In the genomic region with DNA sequence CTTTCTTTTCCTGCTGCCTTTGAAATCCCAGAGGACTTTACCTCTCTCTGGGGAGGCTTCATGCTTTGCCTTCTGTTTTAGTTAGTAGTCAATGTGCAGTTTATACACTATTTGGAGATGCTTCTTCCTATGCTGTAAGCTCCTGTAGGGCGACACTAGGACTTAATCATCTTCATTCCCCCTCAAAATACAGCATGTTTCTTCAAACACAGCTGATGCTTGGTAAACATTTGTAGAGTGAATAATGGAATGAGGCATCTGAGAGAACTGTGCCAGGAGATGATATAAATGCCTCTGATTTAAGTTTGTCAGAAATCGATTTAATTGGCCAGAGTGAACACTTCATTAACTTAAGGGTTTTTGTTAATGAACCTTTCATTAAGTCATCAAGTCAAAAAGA, we compare ENCODE assay signal across 41 cellular contexts. TPM values are rescaled to one million over a fixed set of nuclear protein-coding genes. Genes with fewer than 3 reads are reported as not detected.
"Had no signal": no experiment of that assay in that cellular context is flagged by ENCODE, and none has a peak within 500 bp of the region (broad histone marks: within the 10 kb centered on the region; RNA-seq: fewer than 3 reads in every experiment).

No MANE protein-coding gene starts in this region.

- DNase-seq: activated B cell treated with CpG ODN at 0.5 μM for 24 hours; activated CD4-positive, alpha-beta memory T cell treated with anti-CD3 and anti-CD28 coated beads for 36 hours; activated CD4-positive, alpha-beta T cell treated with anti-CD3 and anti-CD28 coated beads for 4 hours; activated CD4-positive, alpha-beta T cell treated with anti-CD3 and anti-CD28 coated beads, Interleukin-2, amount 10 ng/mL, durations not matched to agents 24 days and 14 days; activated CD4-positive, alpha-beta T cell treated with anti-CD3 and anti-CD28 coated beads, Interleukin-2, amount 50 U/mL, for 1 hour; activated CD4-positive, alpha-beta T cell treated with anti-CD3 and anti-CD28 coated beads, Interleukin-2, amount 50 U/mL, for 4 hours; activated CD4-positive, CD25-positive, alpha-beta regulatory T cell treated with anti-CD3 and anti-CD28 coated beads, Interleukin-2, amount 50 U/mL, for 72 hours; activated CD8-positive, alpha-beta memory T cell treated with anti-CD3 and anti-CD28 coated beads, Interleukin-2, amount 50 U/mL, for 4 hours; activated CD8-positive, alpha-beta T cell treated with anti-CD3 and anti-CD28 coated beads for 36 hours; activated effector memory CD4-positive, alpha-beta T cell treated with anti-CD3 and anti-CD28 coated beads, Interleukin-2, amount 50 U/mL, for 16 hours; activated gamma-delta T cell treated with Interleukin-2 at 50 U/mL for 16 hours; activated naive CD4-positive, alpha-beta T cell; activated naive CD4-positive, alpha-beta T cell treated with anti-CD3 and anti-CD28 coated beads for 36 hours; activated naive CD4-positive, alpha-beta T cell treated with anti-CD3 and anti-CD28 coated beads, Interleukin-2, amount 50 U/mL, for 16 hours; activated naive CD8-positive, alpha-beta T cell treated with anti-CD3 and anti-CD28 coated beads for 36 hours; activated T-cell treated with anti-CD3 and anti-CD28 coated beads for 4 hours; activated T-cell treated with anti-CD3 and anti-CD28 coated beads, Interleukin-2, amount 50 U/mL, for 1 hour; activated T-cell treated with anti-CD3 and anti-CD28 coated beads, Interleukin-2, amount 50 U/mL, for 48 hours; adrenal gland; amniotic stem cell; aorta; body of pancreas; brain microvascular endothelial cell; caudate nucleus; cerebellar nuclear complex; T-helper 1 cell; T-helper 2 cell; T-helper 9 cell had no signal

- H3K9me3 Mint-ChIP-seq: activated B cell treated with CpG ODN at 0.5 μM for 24 hours; activated CD4-positive, alpha-beta memory T cell treated with anti-CD3 and anti-CD28 coated beads for 36 hours; activated CD4-positive, alpha-beta T cell treated with anti-CD3 and anti-CD28 coated beads, Interleukin-2, amount 10 ng/mL, durations not matched to agents 24 days and 14 days; activated CD8-positive, alpha-beta T cell treated with anti-CD3 and anti-CD28 coated beads for 36 hours; activated naive CD4-positive, alpha-beta T cell treated with anti-CD3 and anti-CD28 coated beads for 36 hours; activated naive CD4-positive, alpha-beta T cell treated with anti-CD3 and anti-CD28 coated beads, Interleukin-2, amount 50 U/mL, for 72 hours; activated naive CD8-positive, alpha-beta T cell treated with anti-CD3 and anti-CD28 coated beads for 36 hours; activated T-helper 1 cell treated with anti-CD3 and anti-CD28 coated beads, Interleukin-12 subunit alpha, Interleukin-12 subunit beta, Interleukin-2, Interleukin-4 antibody, amounts not matched to agents 30 ng/mL and 10 ng/mL and 1 ng/mL, durations not matched to agents 14 hours and 24 hours and 36 hours; activated T-helper 17 cell treated with anti-CD3 and anti-CD28 coated beads, Interleukin-2, amount 50 U/mL, for 72 hours; central memory CD8-positive, alpha-beta T cell; T-helper 1 cell treated with Interleukin-12 subunit alpha and Interleukin-12 subunit beta and Interleukin-4 antibody, amounts not matched to agents 30 μg/mL and 1 μg/mL, for 36 hours; T-helper 2 cell treated with Interferon-gamma antibody and Interleukin-4, amounts not matched to agents 5 μg/mL and 100 μg/mL, for 36 hours had no signal

- H3K4me3 ChIP-seq: adrenal gland, body of pancreas, breast epithelium, cardiac muscle cell had no signal

- H3K27ac ChIP-seq: adrenal gland, body of pancreas, brain microvascular endothelial cell, breast epithelium, cardiac muscle cell, VCaP had no signal

- H3K4me1 Mint-ChIP-seq: activated B cell treated with CpG ODN at 0.5 μM for 24 hours; activated CD4-positive, alpha-beta T cell treated with anti-CD3 and anti-CD28 coated beads, Interleukin-2, amount 10 ng/mL, durations not matched to agents 24 days and 14 days; activated naive CD8-positive, alpha-beta T cell treated with anti-CD3 and anti-CD28 coated beads for 36 hours; activated T-helper 17 cell treated with anti-CD3 and anti-CD28 coated beads, Interleukin-2, amount 50 U/mL, for 72 hours; central memory CD8-positive, alpha-beta T cell had no signal

- H3K27me3 ChIP-seq: adrenal gland, body of pancreas, brain microvascular endothelial cell, breast epithelium, cardiac muscle cell had no signal

- H3K4me3 Mint-ChIP-seq: activated B cell treated with CpG ODN at 0.5 μM for 24 hours; activated CD4-positive, alpha-beta memory T cell treated with anti-CD3 and anti-CD28 coated beads for 36 hours; activated CD4-positive, alpha-beta T cell treated with anti-CD3 and anti-CD28 coated beads, Interleukin-2, amount 10 ng/mL, durations not matched to agents 24 days and 14 days; activated CD8-positive, alpha-beta T cell treated with anti-CD3 and anti-CD28 coated beads for 36 hours; activated naive CD4-positive, alpha-beta T cell treated with anti-CD3 and anti-CD28 coated beads for 36 hours; activated naive CD8-positive, alpha-beta T cell treated with anti-CD3 and anti-CD28 coated beads for 36 hours; activated T-helper 1 cell treated with anti-CD3 and anti-CD28 coated beads, Interleukin-12 subunit alpha, Interleukin-12 subunit beta, Interleukin-2, Interleukin-4 antibody, amounts not matched to agents 30 ng/mL and 10 ng/mL and 1 ng/mL, durations not matched to agents 14 hours and 24 hours and 36 hours; activated T-helper 17 cell treated with anti-CD3 and anti-CD28 coated beads, Interleukin-2, amount 50 U/mL, for 72 hours; central memory CD8-positive, alpha-beta T cell; T-helper 1 cell treated with Interleukin-12 subunit alpha and Interleukin-12 subunit beta and Interleukin-4 antibody, amounts not matched to agents 30 μg/mL and 1 μg/mL, for 36 hours; T-helper 2 cell treated with Interferon-gamma antibody and Interleukin-4, amounts not matched to agents 5 μg/mL and 100 μg/mL, for 36 hours had no signal

- H3K36me3 Mint-ChIP-seq: activated CD4-positive, alpha-beta memory T cell treated with anti-CD3 and anti-CD28 coated beads for 36 hours; activated naive CD4-positive, alpha-beta T cell treated with anti-CD3 and anti-CD28 coated beads, Interleukin-2, amount 50 U/mL, for 72 hours; activated naive CD8-positive, alpha-beta T cell treated with anti-CD3 and anti-CD28 coated beads for 36 hours had no signal

- H3K4me1 ChIP-seq: adrenal gland, body of pancreas, breast epithelium had no signal

- FAIRE-seq: astrocyte, TTC549 had no signal

- H3K9me3 ChIP-seq: adrenal gland, body of pancreas, breast epithelium had no signal

- ATAC-seq: activated CD8-positive, alpha-beta T cell treated with anti-CD3 and anti-CD28 coated beads for 36 hours; activated naive CD4-positive, alpha-beta T cell treated with anti-CD3 and anti-CD28 coated beads, Interleukin-2, amount 50 U/mL, for 72 hours; activated T-helper 17 cell treated with anti-CD3 and anti-CD28 coated beads, Interleukin-2, amount 50 U/mL, for 72 hours; body of pancreas had no signal

- H3K27ac Mint-ChIP-seq: activated B cell treated with CpG ODN at 0.5 μM for 24 hours; activated CD4-positive, alpha-beta memory T cell treated with anti-CD3 and anti-CD28 coated beads for 36 hours; activated CD4-positive, alpha-beta T cell treated with anti-CD3 and anti-CD28 coated beads, Interleukin-2, amount 10 ng/mL, durations not matched to agents 24 days and 14 days; activated CD8-positive, alpha-beta T cell treated with anti-CD3 and anti-CD28 coated beads for 36 hours; activated naive CD4-positive, alpha-beta T cell treated with anti-CD3 and anti-CD28 coated beads for 36 hours; activated naive CD8-positive, alpha-beta T cell treated with anti-CD3 and anti-CD28 coated beads for 36 hours; activated T-helper 1 cell treated with anti-CD3 and anti-CD28 coated beads, Interleukin-12 subunit alpha, Interleukin-12 subunit beta, Interleukin-2, Interleukin-4 antibody, amounts not matched to agents 30 ng/mL and 10 ng/mL and 1 ng/mL, durations not matched to agents 14 hours and 24 hours and 36 hours; activated T-helper 17 cell treated with anti-CD3 and anti-CD28 coated beads, Interleukin-2, amount 50 U/mL, for 72 hours; T-helper 1 cell treated with Interleukin-12 subunit alpha and Interleukin-12 subunit beta and Interleukin-4 antibody, amounts not matched to agents 30 μg/mL and 1 μg/mL, for 36 hours; T-helper 2 cell treated with Interferon-gamma antibody and Interleukin-4, amounts not matched to agents 5 μg/mL and 100 μg/mL, for 36 hours had no signal

- H3K36me3 ChIP-seq: adrenal gland, brain microvascular endothelial cell, breast epithelium, cardiac muscle cell had no signal

RNA-seq across cellular contexts. Expression of a gene that starts 43.4 kb away (rescaled TPM):
- total RNA-seq: activated B cell treated with CpG ODN at 0.5 μM for 24 hours; activated CD4-positive, alpha-beta memory T cell treated with anti-CD3 and anti-CD28 coated beads for 36 hours; activated CD4-positive, alpha-beta T cell treated with anti-CD3 and anti-CD28 coated beads, Interleukin-2, amount 10 ng/mL, durations not matched to agents 24 days and 14 days; activated CD8-positive, alpha-beta memory T cell treated with anti-CD3 and anti-CD28 coated beads for 36 hours; activated CD8-positive, alpha-beta T cell treated with anti-CD3 and anti-CD28 coated beads for 36 hours; activated naive CD4-positive, alpha-beta T cell treated with anti-CD3 and anti-CD28 coated beads for 36 hours; activated naive CD4-positive, alpha-beta T cell treated with anti-CD3 and anti-CD28 coated beads, Interleukin-2, amount 50 U/mL, for 72 hours; activated naive CD8-positive, alpha-beta T cell treated with anti-CD3 and anti-CD28 coated beads for 36 hours; activated T-helper 1 cell treated with anti-CD3 and anti-CD28 coated beads, Interleukin-12 subunit alpha, Interleukin-12 subunit beta, Interleukin-2, Interleukin-4 antibody, amounts not matched to agents 30 ng/mL and 10 ng/mL and 1 ng/mL, durations not matched to agents 14 hours and 24 hours and 36 hours; activated T-helper 17 cell treated with anti-CD3 and anti-CD28 coated beads, Interleukin-2, amount 50 U/mL, for 72 hours; astrocyte; body of pancreas; chondrocyte had no signal
- polyA plus RNA-seq: aorta, cardiac muscle cell had no signal
